ENCODE assay signal across 22 cellular contexts in genomic region chr1:77010937-77011336, GRCh38.
"Had no signal": no experiment of that assay in that cellular context is flagged by ENCODE, and none has a peak within 500 bp of the region (broad histone marks: within the 10 kb centered on the region; RNA-seq: fewer than 3 reads in every experiment).

No MANE protein-coding gene starts in this region.

- H3K4me3 ChIP-seq: colonic mucosa, left ventricle myocardium inferior, prostate gland, tibial nerve had no signal

- DNase-seq: activated CD4-positive, alpha-beta memory T cell treated with anti-CD3 and anti-CD28 coated beads, Interleukin-2, amount 10 ng/mL, durations not matched to agents 7 days and 5 days; activated CD4-positive, alpha-beta T cell treated with anti-CD3 and anti-CD28 coated beads for 36 hours; activated CD8-positive, alpha-beta memory T cell treated with anti-CD3 and anti-CD28 coated beads, Interleukin-2, amount 10 ng/mL, durations not matched to agents 7 days and 5 days; amniotic stem cell; caudate nucleus; colonic mucosa; foreskin melanocyte; head of caudate nucleus; immature natural killer cell; kidney glomerular epithelial cell; left ventricle myocardium inferior; mammary epithelial cell; right cardiac atrium; stimulated activated CD4-positive, alpha-beta T cell treated with anti-CD3 and anti-CD28 coated beads, Interleukin-2, amount 100 ng/mL, for 24 hours; stimulated activated naive CD8-positive, alpha-beta T cell treated with anti-CD3 and anti-CD28 coated beads, Interleukin-15, Interleukin-2, amounts not matched to agents 100 U/mL and 50 U/mL, for 24 hours; substantia nigra had no signal

- H3K36me3 ChIP-seq: colonic mucosa, left ventricle myocardium inferior, prostate gland, tibial nerve had no signal

- H3K27me3 ChIP-seq: colonic mucosa, tibial nerve had no signal

- H3K27me3 Mint-ChIP-seq: activated CD4-positive, alpha-beta memory T cell treated with anti-CD3 and anti-CD28 coated beads, Interleukin-2, amount 10 ng/mL, durations not matched to agents 7 days and 5 days; activated CD4-positive, alpha-beta T cell treated with anti-CD3 and anti-CD28 coated beads for 36 hours; activated CD8-positive, alpha-beta memory T cell treated with anti-CD3 and anti-CD28 coated beads, Interleukin-2, amount 10 ng/mL, durations not matched to agents 7 days and 5 days had no signal

- H3K9me3 ChIP-seq: colonic mucosa, left ventricle myocardium inferior, prostate gland, tibial nerve had no signal

- H3K36me3 Mint-ChIP-seq: activated CD8-positive, alpha-beta memory T cell treated with anti-CD3 and anti-CD28 coated beads, Interleukin-2, amount 10 ng/mL, durations not matched to agents 7 days and 5 days; activated naive CD8-positive, alpha-beta T cell; immature natural killer cell had no signal

- H3K9me3 Mint-ChIP-seq: activated CD4-positive, alpha-beta memory T cell treated with anti-CD3 and anti-CD28 coated beads, Interleukin-2, amount 10 ng/mL, durations not matched to agents 7 days and 5 days; neural crest cell; T-helper 2 cell treated with Interferon-gamma antibody and Interleukin-4, amounts not matched to agents 5 μg/mL and 100 μg/mL, for 36 hours had no signal

- H3K4me1 Mint-ChIP-seq: activated CD4-positive, alpha-beta memory T cell treated with anti-CD3 and anti-CD28 coated beads, Interleukin-2, amount 10 ng/mL, durations not matched to agents 7 days and 5 days; activated CD4-positive, alpha-beta T cell treated with anti-CD3 and anti-CD28 coated beads for 36 hours; activated CD8-positive, alpha-beta memory T cell treated with anti-CD3 and anti-CD28 coated beads, Interleukin-2, amount 10 ng/mL, durations not matched to agents 7 days and 5 days; immature natural killer cell had no signal

- H3K4me3 Mint-ChIP-seq: activated CD4-positive, alpha-beta memory T cell treated with anti-CD3 and anti-CD28 coated beads, Interleukin-2, amount 10 ng/mL, durations not matched to agents 7 days and 5 days; activated CD4-positive, alpha-beta T cell treated with anti-CD3 and anti-CD28 coated beads for 36 hours; activated CD8-positive, alpha-beta memory T cell treated with anti-CD3 and anti-CD28 coated beads, Interleukin-2, amount 10 ng/mL, durations not matched to agents 7 days and 5 days; activated naive CD8-positive, alpha-beta T cell; immature natural killer cell; neural crest cell; T-helper 2 cell treated with Interferon-gamma antibody and Interleukin-4, amounts not matched to agents 5 μg/mL and 100 μg/mL, for 36 hours had no signal

- H3K4me1 ChIP-seq: colonic mucosa, left ventricle myocardium inferior, prostate gland had no signal

- H3K27ac Mint-ChIP-seq: activated CD4-positive, alpha-beta memory T cell treated with anti-CD3 and anti-CD28 coated beads, Interleukin-2, amount 10 ng/mL, durations not matched to agents 7 days and 5 days; activated CD4-positive, alpha-beta T cell treated with anti-CD3 and anti-CD28 coated beads for 36 hours; activated CD8-positive, alpha-beta memory T cell treated with anti-CD3 and anti-CD28 coated beads, Interleukin-2, amount 10 ng/mL, durations not matched to agents 7 days and 5 days; activated naive CD8-positive, alpha-beta T cell; immature natural killer cell; T-helper 2 cell treated with Interferon-gamma antibody and Interleukin-4, amounts not matched to agents 5 μg/mL and 100 μg/mL, for 36 hours had no signal

- H3K27ac ChIP-seq: colonic mucosa, left ventricle myocardium inferior, prostate gland, tibial nerve had no signal

- FAIRE-seq: urothelium cell line had no signal
